19 cellular contexts compared by ENCODE assay signal in the genomic region with DNA sequence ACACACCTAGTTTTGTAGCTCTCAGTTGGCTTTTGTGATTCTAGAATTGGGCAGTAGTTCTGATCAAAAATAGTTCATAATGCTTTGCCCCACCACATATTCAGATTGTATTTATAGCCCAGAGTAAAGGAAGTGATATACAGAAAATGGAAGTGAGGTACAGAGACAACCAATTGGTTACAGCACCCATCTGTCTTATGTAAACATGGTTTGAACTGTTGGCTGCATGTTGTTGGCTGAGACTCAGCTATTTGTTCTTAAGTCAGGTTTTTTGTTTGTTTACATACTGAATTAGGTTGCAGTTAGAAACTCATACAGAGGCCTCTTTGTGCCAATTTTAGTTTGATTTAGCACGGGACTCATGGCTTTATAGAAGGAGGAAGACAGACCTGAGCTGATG.
DNase-seq lines count a peak whose midpoint lies in the region; TF ChIP-seq lines count a peak whose summit lies in the region.
"Had no signal": no experiment of that assay in that cellular context is flagged by ENCODE, and none has a peak within 500 bp of the region (broad histone marks: within the 10 kb centered on the region; RNA-seq: fewer than 3 reads in every experiment).

No MANE protein-coding gene starts in this region.

- H3K27me3 ChIP-seq in MG63: no peaks in the 10 kb centered on the region
- H3K27me3 ChIP-seq: tibial nerve had no signal

- H3K36me3 ChIP-seq in MG63: no peaks in the 10 kb centered on the region
- H3K36me3 ChIP-seq: esophagus muscularis mucosa, tibial nerve had no signal

- DNase-seq in DMS153 (lab: John Stamatoyannopoulos, UW): peak; percentile 24
- peak; percentile 76 for DNase-seq in GM12865 (ENCODE audit: low read depth)
- peak; percentile 59 for DNase-seq in MG63
- no peak for DNase-seq in activated CD4-positive, alpha-beta T cell treated with anti-CD3 and anti-CD28 coated beads, Interleukin-2, amount 50 U/mL, for 1 hour
- no peak for DNase-seq in substantia nigra (lab: John Stamatoyannopoulos, UW)
- DNase-seq in NCI-H446 (lab: John Stamatoyannopoulos, UW): no peak
- DNase-seq: Calu3; effector memory CD4-positive, alpha-beta T cell; glutamatergic neuron; NCI-H1694; NCI-H510A; stimulated activated CD4-positive, alpha-beta T cell treated with anti-CD3 and anti-CD28 coated beads, Interleukin-1b, Interleukin-23, amount 100 ng/mL, for 48 hours; stimulated activated naive CD8-positive, alpha-beta T cell treated with anti-CD3 and anti-CD28 coated beads, Interleukin-15, Interleukin-2, amounts not matched to agents 100 U/mL and 50 U/mL, for 24 hours had no signal

- no peak for TF ChIP-seq CTCF in GM12865 (IDR thresholded peaks at IDR 0.05; ENCODE audit: insufficient read depth, low read depth, low read length, missing control alignments)
- no peak for TF ChIP-seq CTCF in VCaP (conservative IDR thresholded peaks at IDR 0.05)

- H3K9me3 ChIP-seq in MG63: no peaks in the 10 kb centered on the region
- H3K9me3 ChIP-seq: esophagus muscularis mucosa, tibial nerve had no signal

- H3K27ac ChIP-seq in VCaP: peak overlapping the region; percentile 30; the same call in 1 of the 2 replicates
- H3K27ac ChIP-seq in substantia nigra (ENCODE audit: low read depth, low read length, poor library complexity, severe bottlenecking): no peak overlapping the region
- H3K27ac ChIP-seq: esophagus muscularis mucosa, KMS-11, parathyroid adenoma, SK-N-MC, tibial nerve had no signal

- H3K4me3 ChIP-seq in GM12865 (ENCODE audit: low read depth, low read length): no peak overlapping the region
- H3K4me3 ChIP-seq in MG63: no peak overlapping the region
- H3K4me3 ChIP-seq: esophagus muscularis mucosa, SK-N-MC, tibial nerve had no signal

Comparison
In these comparisons a context has a peak if more than half of its experiments do, and no peak if none do; other contexts are left out.
1. DNase-seq: peak in DMS153 (single experiment), GM12865 (single experiment) and MG63 (single experiment); none in activated CD4-positive, alpha-beta T cell treated with anti-CD3 and anti-CD28 coated beads, Interleukin-2, amount 50 U/mL, for 1 hour (single experiment), substantia nigra (0 of 49) and NCI-H446 (0 of 2).